Comparison of ENCODE assay signal across 10 cellular contexts in genomic region chr19:57738770-57739169, GRCh38. TPM values are rescaled to one million over a fixed set of nuclear protein-coding genes. Genes with fewer than 3 reads are reported as not detected.
DNase-seq lines count a peak whose midpoint lies in the region; ATAC-seq and TF ChIP-seq lines count a peak whose summit lies in the region.
"Not testable (repeated sequence)": the region's sequence is repeated elsewhere in the genome, so short reads cannot be mapped to it uniquely, and the experiment has no call there.
"Had no signal": no experiment of that assay in that cellular context is flagged by ENCODE, and none has a peak within 500 bp of the region (broad histone marks: within the 10 kb centered on the region; RNA-seq: fewer than 3 reads in every experiment).

No MANE protein-coding gene starts in this region.

- not testable (repeated sequence) for H3K4me1 Mint-ChIP-seq in GM23338; glutamatergic neuron (ENCODE audit: low read depth, unreplicated experiment)

- H3K9me3 Mint-ChIP-seq in GM23338; glutamatergic neuron (ENCODE audit: unreplicated experiment): not testable (repeated sequence)

- peak in 1 of 2 donors; percentile 35 for TF ChIP-seq POLR2A in adrenal gland (IDR thresholded peaks at IDR 0.05)

- not testable (repeated sequence) for TF ChIP-seq CTCF in GM23338 (conservative IDR thresholded peaks at IDR 0.05; ENCODE audit: low read depth in 2 of 2); adrenal gland (IDR thresholded peaks at IDR 0.05); glutamatergic neuron (IDR thresholded peaks at IDR 0.05; ENCODE audit: partially characterized antibody, unreplicated experiment); hepatocyte (IDR thresholded peaks at IDR 0.05; ENCODE audit: poor library complexity); parathyroid adenoma (IDR thresholded peaks at IDR 0.05); smooth muscle cell (IDR thresholded peaks at IDR 0.05; ENCODE audit: borderline replicate concordance, insufficient read depth, poor library complexity, severe bottlenecking)

- H3K9me3 ChIP-seq in adrenal gland (replicated peaks in 1 of 3); hepatocyte (ENCODE audit: low read depth); parathyroid adenoma (ENCODE audit: control insufficient read depth, low read length); smooth muscle cell (replicated peaks; ENCODE audit: low read depth): not testable (repeated sequence)

- not testable (repeated sequence) for H3K4me1 ChIP-seq in GM23338 (ENCODE audit: insufficient read depth); adrenal gland (replicated peaks in 1 of 2); hepatocyte (ENCODE audit: insufficient read depth); parathyroid adenoma; smooth muscle cell (ENCODE audit: low read depth)

- H3K27ac Mint-ChIP-seq in GM23338; glutamatergic neuron (ENCODE audit: unreplicated experiment): not testable (repeated sequence)

- DNase-seq in GM23338 (ENCODE audit: low spot score); glutamatergic neuron; hepatocyte (ENCODE audit: low spot score); smooth muscle cell (lab: John Stamatoyannopoulos, UW; ENCODE audit: unreplicated experiment): not testable (repeated sequence)
- peak in 6 of 7 donors; percentile 41 to 66 (median 58) for DNase-seq in adrenal gland

- not testable (repeated sequence) for H3K27me3 ChIP-seq in GM23338 (ENCODE audit: insufficient read depth); adrenal gland; hepatocyte; parathyroid adenoma (ENCODE audit: control insufficient read depth, insufficient read depth, low read length); smooth muscle cell (ENCODE audit: low read depth)

- H3F3A ChIP-seq in GM23338 (replicated peaks; ENCODE audit: low read depth); smooth muscle cell (ENCODE audit: low read depth): not testable (repeated sequence)

- H3K4me3 Mint-ChIP-seq in GM23338 (peak overlapping the region; percentile 1; the same call in 1 of the 3 replicates), glutamatergic neuron (ENCODE audit: unreplicated experiment) (peak overlapping the region; percentile 13)

- not testable (repeated sequence) for H3K4me2 ChIP-seq in GM23338; parathyroid adenoma (ENCODE audit: low read length)
- H3K4me2 ChIP-seq in hepatocyte (peak overlapping the region; percentile 69), smooth muscle cell (peak overlapping the region; percentile 78)

- H2AFZ ChIP-seq in GM23338 (0 out of 2 replicates have a peak overlapping the region, but pooled peaks have one; percentile 47), hepatocyte (peak overlapping the region; percentile 34), parathyroid adenoma (peak overlapping the region; percentile 54)
- H2AFZ ChIP-seq in smooth muscle cell (ENCODE audit: low read depth) = not testable (repeated sequence)

- H3K27ac ChIP-seq in GM23338 (ENCODE audit: low read depth); adrenal gland; hepatocyte; parathyroid adenoma; smooth muscle cell (ENCODE audit: low read depth): not testable (repeated sequence)

- WGBS in adrenal gland, 4 donors = 31 to 59% (median 50%) methylated on average over 7 of the region's 7 CpGs
- WGBS in hepatocyte (ENCODE audit: low lambda C conversion rate, missing lambda C conversion rate) = 91% methylated on average over 7 of the region's 7 CpGs
- WGBS in smooth muscle cell (ENCODE audit: low lambda C conversion rate) = 85% methylated on average over 7 of the region's 7 CpGs

- H3K4me3 ChIP-seq in GM23338; hepatocyte; parathyroid adenoma (ENCODE audit: low read depth, low read length); smooth muscle cell: not testable (repeated sequence)
- H3K4me3 ChIP-seq in adrenal gland = peak overlapping the region in 1 of 4 donors; percentile 17

- H3K9me2 ChIP-seq in GM23338 (ENCODE audit: insufficient read depth); hepatocyte (replicated peaks; ENCODE audit: insufficient read depth): not testable (repeated sequence)

- not testable (repeated sequence) for H3K36me3 Mint-ChIP-seq in GM23338 (ENCODE audit: low read depth); glutamatergic neuron (ENCODE audit: unreplicated experiment)

- not testable (repeated sequence) for H3K36me3 ChIP-seq in GM23338 (ENCODE audit: insufficient read depth); adrenal gland (replicated peaks in 1 of 2); hepatocyte (replicated peaks; ENCODE audit: insufficient read depth, low read depth); parathyroid adenoma (ENCODE audit: control insufficient read depth, insufficient read depth, low read length); smooth muscle cell (ENCODE audit: low read depth)

- ATAC-seq in GM23338 = not testable (repeated sequence)

- H3K79me2 ChIP-seq in GM23338 (replicated peaks; ENCODE audit: insufficient read depth); hepatocyte; parathyroid adenoma; smooth muscle cell (ENCODE audit: low read depth): not testable (repeated sequence)

- H3K9ac ChIP-seq in parathyroid adenoma; smooth muscle cell (ENCODE audit: low read depth): not testable (repeated sequence)

- H4K20me1 ChIP-seq in GM23338 (replicated peaks; ENCODE audit: insufficient read depth); hepatocyte (ENCODE audit: insufficient read depth, poor library complexity, severe bottlenecking); smooth muscle cell (ENCODE audit: low read depth): not testable (repeated sequence)

- H3K27me3 Mint-ChIP-seq in GM23338 (ENCODE audit: insufficient read depth, low read depth, poor library complexity); glutamatergic neuron (ENCODE audit: unreplicated experiment): not testable (repeated sequence)

- intact Hi-C loops in adrenal gland (cut with DNase I) = loop anchor here in 1 of 2 donors (5.0 kb wide), 1 partner anchor 419 kb away; no protein-coding TSS in a partner anchor

RNA-seq across cellular contexts. Expression of gene ZNF776, which starts 7.8 kb away (rescaled TPM):
- total RNA-seq in GM23338 (2014; rRNA removed; shearing (Covaris generic)) = 19.4 and 22.6 TPM in 2 replicates
- polyA plus RNA-seq in GM23338 (2016; fragmentation: Nextera tagmentation; extraction: Ambion mirVana) (4.7 and 5.9 TPM in 2 replicates), adrenal gland (10 to 100 TPM in 1 of 3 donors, 1 to 10 TPM in 2; 2.2 to 13.9 (median 6.0) TPM), hepatocyte (8.2 and 10.6 TPM in 2 replicates), smooth muscle cell (4.4 and 8.9 TPM in 2 replicates)
- total RNA-seq in adrenal gland (10 to 100 TPM in 7 of 8 donors, 1 to 10 TPM in 1; 9.9 to 20.0 (median 14.9) TPM), glutamatergic neuron (ENCODE audit: unreplicated experiment) (41.5 TPM), hepatocyte (10.3 and 11.4 TPM in 2 replicates), smooth muscle cell (12.7 and 13.6 TPM in 2 replicates)

RNA-seq across cellular contexts. Expression of gene ZNF671, which starts 11.3 kb away (rescaled TPM):
- total RNA-seq in GM23338 (2014; rRNA removed; shearing (Covaris generic)) = 6.6 and 6.7 TPM in 2 replicates
- polyA plus RNA-seq in GM23338 (2016; fragmentation: Nextera tagmentation; extraction: Ambion mirVana) (2.9 and 3.3 TPM in 2 replicates), adrenal gland (10 to 100 TPM in 1 of 3 donors, 1 to 10 TPM in 2; 8.6 to 13.0 (median 8.6) TPM), hepatocyte (3.9 and 6.7 TPM in 2 replicates), smooth muscle cell (5.2 and 5.5 TPM in 2 replicates)
- total RNA-seq in adrenal gland (10 to 100 TPM in 4 of 8 donors, 1 to 10 TPM in 4; 8.8 to 22.6 (median 10.5) TPM), glutamatergic neuron (ENCODE audit: unreplicated experiment) (20.3 TPM), hepatocyte (6.7 and 6.8 TPM in 2 replicates), smooth muscle cell (4.7 and 7.0 TPM in 2 replicates)
- total RNA-seq: A172, G401, HT-29 had no signal

RNA-seq across cellular contexts. Expression of gene ZNF154, which starts 29.8 kb away (rescaled TPM):
- 7.3 and 10.1 TPM in 2 replicates for total RNA-seq in GM23338 (2014; rRNA removed; shearing (Covaris generic))
- 4.4 and 5.1 TPM in 2 replicates for polyA plus RNA-seq in GM23338 (2016; fragmentation: Nextera tagmentation; extraction: Ambion mirVana)
- total RNA-seq in adrenal gland = 10 to 100 TPM in 1 of 8 donors, 1 to 10 TPM in 7; 2.1 to 11.6 (median 6.8) TPM
- polyA plus RNA-seq in adrenal gland = 10 to 100 TPM in 1 of 3 donors, 1 to 10 TPM in 2; 5.1 to 11.7 (median 5.6) TPM
- total RNA-seq in glutamatergic neuron (ENCODE audit: unreplicated experiment) = 57.5 TPM
- 10.7 and 11.1 TPM in 2 replicates for total RNA-seq in hepatocyte
- polyA plus RNA-seq in hepatocyte = 3.5 and 5.6 TPM in 2 replicates
- 7.3 and 9.6 TPM in 2 replicates for total RNA-seq in smooth muscle cell
- 3.3 and 8.1 TPM in 2 replicates for polyA plus RNA-seq in smooth muscle cell
- total RNA-seq: A172, G401, H4, HT-29 had no signal

RNA-seq across cellular contexts. Expression of gene ZNF586, which starts 30.7 kb away (rescaled TPM):
- total RNA-seq in GM23338 (2014; rRNA removed; shearing (Covaris generic)) = 12.5 and 16.9 TPM in 2 replicates
- polyA plus RNA-seq in GM23338 (2016; fragmentation: Nextera tagmentation; extraction: Ambion mirVana) (5.2 and 7.2 TPM in 2 replicates), adrenal gland (1 to 10 TPM; 3.6 to 7.0 (median 5.4) TPM), hepatocyte (8.0 and 11.2 TPM in 2 replicates), smooth muscle cell (3.2 and 4.1 TPM in 2 replicates)
- total RNA-seq in adrenal gland (10 to 100 TPM in 7 of 8 donors, 1 to 10 TPM in 1; 5.1 to 16.7 (median 14.6) TPM), glutamatergic neuron (ENCODE audit: unreplicated experiment) (22.7 TPM), hepatocyte (11.4 and 22.5 TPM in 2 replicates), smooth muscle cell (8.2 and 20.3 TPM in 2 replicates)

RNA-seq across cellular contexts. Expression of gene ZNF551, which starts 57.0 kb away (rescaled TPM):
- 45.7 and 51.4 TPM in 2 replicates for total RNA-seq in GM23338 (2014; rRNA removed; shearing (Covaris generic))
- 7.8 and 8.2 TPM in 2 replicates for polyA plus RNA-seq in GM23338 (2016; fragmentation: Nextera tagmentation; extraction: Ambion mirVana)
- 10 to 100 TPM in 1 of 8 donors, 1 to 10 TPM in 7; 4.8 to 10.8 (median 6.9) TPM for total RNA-seq in adrenal gland
- 1 to 10 TPM in 1 of 3 donors, under 1 TPM in 2; 0.88 to 4.1 (median 0.91) TPM for polyA plus RNA-seq in adrenal gland
- 13.4 TPM for total RNA-seq in glutamatergic neuron (ENCODE audit: unreplicated experiment)
- 11.6 and 13.2 TPM in 2 replicates for total RNA-seq in hepatocyte
- 2.0 and 2.2 TPM in 2 replicates for polyA plus RNA-seq in hepatocyte
- 8.2 and 11.1 TPM in 2 replicates for total RNA-seq in smooth muscle cell
- polyA plus RNA-seq in smooth muscle cell = 1.1 and 1.6 TPM in 2 replicates
